Comparison of ENCODE assay signal across 22 cellular contexts in the genomic region with DNA sequence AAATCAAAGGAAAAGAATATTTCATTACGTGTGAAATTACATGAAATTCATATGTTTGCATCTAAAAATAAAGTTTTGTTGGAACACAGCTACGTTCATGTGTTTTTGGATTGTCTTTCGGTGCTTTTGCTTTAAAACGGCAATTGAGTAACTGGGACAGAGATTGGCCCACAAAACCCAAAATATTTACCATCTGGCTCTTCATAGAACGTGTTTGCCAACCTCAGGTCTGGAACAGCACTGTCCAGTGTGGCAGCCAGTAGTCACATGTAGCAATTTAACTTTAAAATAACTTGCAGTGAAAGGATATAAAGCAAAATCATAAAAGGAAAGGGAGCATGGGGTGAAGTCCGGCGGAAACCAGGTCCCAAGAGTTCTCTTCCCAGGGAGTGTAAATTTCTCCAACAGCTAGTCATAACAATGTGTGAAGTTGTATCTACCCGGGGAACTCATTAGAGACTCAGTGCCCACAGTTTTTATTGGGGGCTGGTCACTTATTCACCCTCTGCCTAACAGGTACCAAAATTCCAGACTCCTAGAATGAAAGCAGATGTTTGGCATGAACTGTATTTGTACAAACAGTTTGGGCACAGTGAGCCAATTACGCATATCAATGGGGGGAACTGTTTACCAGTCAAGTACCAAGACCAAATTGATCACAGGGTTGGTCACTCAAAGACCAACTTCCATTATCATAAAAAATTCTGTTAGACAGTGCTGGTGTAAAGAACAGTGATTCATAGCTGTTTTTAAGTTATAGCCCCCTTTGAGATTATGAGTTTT. TPM values are rescaled to one million over a fixed set of nuclear protein-coding genes. Genes with fewer than 3 reads are reported as not detected.
DNase-seq lines count a peak whose midpoint lies in the region; ATAC-seq, FAIRE-seq and TF ChIP-seq lines count a peak whose summit lies in the region.
"Had no signal": no experiment of that assay in that cellular context is flagged by ENCODE, and none has a peak within 500 bp of the region (broad histone marks: within the 10 kb centered on the region; RNA-seq: fewer than 3 reads in every experiment).

No MANE protein-coding gene starts in this region.

- H3K4me3 ChIP-seq in liver (ENCODE audit: low read depth in 1 of 3, low read length in 3 of 3), result no peak overlapping the region
- H3K4me3 ChIP-seq in HepG2 (replicated peaks in 1 of 3; ENCODE audit: insufficient read depth in 1 of 3, low read depth in 2 of 3, low read length in 3 of 3), result no peak overlapping the region
- no peak overlapping the region for H3K4me3 ChIP-seq in HEK293 (ENCODE audit: low read depth, low read length)
- H3K4me3 ChIP-seq in sigmoid colon, result no peak overlapping the region
- H3K4me3 ChIP-seq: BLaER1, SK-N-MC had no signal

- H3K9me3 ChIP-seq in liver (ENCODE audit: control insufficient read depth in 4 of 4, low read length in 3 of 4) (no peaks in the 10 kb centered on the region), HepG2 (ENCODE audit: low read length) (no peaks in the 10 kb centered on the region), HEK293 (ENCODE audit: control insufficient read depth, insufficient read depth, low read depth, low read length) (no peaks in the 10 kb centered on the region), sigmoid colon (no peaks in the 10 kb centered on the region)
- H3K9me3 ChIP-seq: BLaER1, Caco-2 had no signal

- no peaks in the 10 kb centered on the region for H4K20me1 ChIP-seq in HepG2 (ENCODE audit: insufficient read depth, low read length)

- DNase-seq in HepG2 (ENCODE audit: low spot score), result no peak
- DNase-seq in dermis microvascular lymphatic vessel endothelial cell (ENCODE audit: low read depth in 2 of 2), result peak; percentile 62 to 73
- DNase-seq in ACHN, result no peak
- DNase-seq in sigmoid colon, result no peak
- DNase-seq: Caco-2; CD4-positive, alpha-beta T cell; DMS153; H7; NCI-H1092 treated with DMSO at 0.1 percent for 48 hours; NCI-H1436 treated with DMSO at 0.1 percent for 48 hours; NCI-H1930; NK-92 treated with Interleukin-12 subunit alpha and Interleukin-12 subunit beta, amount 100 ng/mL, for 24 hours; SHP77 treated with DMSO at 0.1 percent for 48 hours had no signal

- TF ChIP-seq RAD21 in liver (IDR thresholded peaks at IDR 0.05) (peak; percentile 37 to 48), HepG2 (CRISPR knock-in tag; IDR thresholded peaks at IDR 0.05) (no peak)

- no peak for TF ChIP-seq CTCF in liver (IDR thresholded peaks at IDR 0.05; ENCODE audit: low read depth, low read length, missing input control)
- no peak for TF ChIP-seq CTCF in HepG2 (CRISPR knock-in tag; IDR thresholded peaks at IDR 0.05)
- TF ChIP-seq CTCF in HEK293 (tag by site-specific recombination; IDR thresholded peaks at IDR 0.05), result no peak
- no peak for TF ChIP-seq CTCF in sigmoid colon (IDR thresholded peaks at IDR 0.05)

- H3K27ac ChIP-seq in liver (ENCODE audit: low read depth in 1 of 2, low read length in 2 of 2), result peak overlapping the region; percentile 68
- H3K27ac ChIP-seq in HepG2 (ENCODE audit: extremely low read length, insufficient read depth, low read length), result no peak overlapping the region
- H3K27ac ChIP-seq in HEK293 (ENCODE audit: extremely low read depth, low read depth, low read length), result no peak overlapping the region
- no peak overlapping the region for H3K27ac ChIP-seq in sigmoid colon
- H3K27ac ChIP-seq: BLaER1, HL-60, KMS-11, RWPE1, SK-N-MC had no signal

- 47% methylated on average over 9 of the region's 9 CpGs for WGBS in liver
- 77% methylated on average over 9 of the region's 9 CpGs for WGBS in HepG2 (ENCODE audit: low lambda C conversion rate)
- 86 to 88% methylated on average over 9 of the region's 9 CpGs for WGBS in sigmoid colon, 2 donors

- TF ChIP-seq EP300 in HepG2 (IDR thresholded peaks at IDR 0.05; ENCODE audit: low read depth in 2 of 2, low read length in 2 of 2) (no peak), HepG2 (CRISPR knock-in tag; IDR thresholded peaks at IDR 0.05; ENCODE audit: borderline replicate concordance) (no peak), sigmoid colon (IDR thresholded peaks at IDR 0.05) (no peak)

- no peak overlapping the region for H2AFZ ChIP-seq in HepG2 (ENCODE audit: low read length)

- no peaks in the 10 kb centered on the region for H3K27me3 ChIP-seq in liver (ENCODE audit: control insufficient read depth in 4 of 4, insufficient read depth in 4 of 4, low read length in 3 of 4)
- H3K27me3 ChIP-seq in HepG2 (ENCODE audit: control insufficient read depth in 1 of 2, insufficient read depth in 2 of 2, low read length in 2 of 2), result no peaks in the 10 kb centered on the region
- no peaks in the 10 kb centered on the region for H3K27me3 ChIP-seq in sigmoid colon
- H3K27me3 ChIP-seq: BLaER1 had no signal

- CTCF ChIA-PET in HepG2 (lab: Yijun Ruan, JAX; ENCODE audit: low intra/inter-chr PET ratio, low total read pairs), result no interaction called here
- CTCF ChIA-PET in HEK293 (lab: Yijun Ruan, JAX), result no interaction called here

- intact Hi-C loops in HepG2 (cut with micrococcal nuclease; ENCODE audit: unreplicated experiment), result no loop called here
- intact Hi-C loops in sigmoid colon (cut with DNase I), result no loop called here

- POLR2A ChIA-PET in HepG2 (lab: Yijun Ruan, JAX), result no interaction called here
- POLR2A ChIA-PET in HEK293 (lab: Yijun Ruan, JAX), result no interaction called here

- peaks cover 1 to 17% (median 9%) of the 10 kb centered on the region in 4 donors for H3K4me1 ChIP-seq in liver (ENCODE audit: control insufficient read depth in 4 of 4, insufficient read depth in 4 of 4, low read length in 3 of 4)
- no peaks in the 10 kb centered on the region for H3K4me1 ChIP-seq in HepG2 (ENCODE audit: insufficient read depth, low read length)
- no peaks in the 10 kb centered on the region for H3K4me1 ChIP-seq in HEK293 (ENCODE audit: control insufficient read depth, insufficient read depth, low read length)
- peaks cover 0 to 9% (median 0%) of the 10 kb centered on the region in 4 donors for H3K4me1 ChIP-seq in sigmoid colon
- H3K4me1 ChIP-seq: BLaER1, Caco-2 had no signal

- peaks cover 5% of the 10 kb centered on the region for H3K79me2 ChIP-seq in HepG2 (ENCODE audit: insufficient read depth, low read length)

- no peak overlapping the region for H3K4me2 ChIP-seq in HepG2 (ENCODE audit: low read depth, low read length)
- H3K4me2 ChIP-seq: BLaER1, KMS-11 had no signal

- H3K36me3 ChIP-seq in liver (ENCODE audit: control insufficient read depth in 4 of 4, insufficient read depth in 3 of 4, low read depth in 1 of 4, low read length in 3 of 4) (peaks cover 2 to 28% (median 15%) of the 10 kb centered on the region in 4 donors), HepG2 (replicated peaks in 1 of 2; ENCODE audit: control insufficient read depth in 1 of 2, insufficient read depth in 2 of 2, low read length in 2 of 2) (peaks cover 2 to 4% of the 10 kb centered on the region in 2 experiments; a peak in 2 of 5 replicates), HEK293 (ENCODE audit: control insufficient read depth in 2 of 2, insufficient read depth in 1 of 2, low read length in 2 of 2) (peaks cover 9 to 90% of the 10 kb centered on the region in 2 experiments; a peak in 2 of 3 replicates), sigmoid colon (peaks cover 0 to 76% (median 15%) of the 10 kb centered on the region in 4 donors)

- in situ Hi-C loops in HepG2 (cut with HindIII; ENCODE audit: extremely low pct_ligation_motif_present, low pct_unique_long_range_greater_than_20kb) (no loop called here), ACHN (cut with HindIII; ENCODE audit: low pct_ligation_motif_present, low pct_unique_long_range_greater_than_20kb, low sequenced_read_pairs) (loop anchor here (25.0 kb wide), 1 partner anchor 121 kb away; no protein-coding TSS in a partner anchor)

- FAIRE-seq in HepG2 (lab: Jason Lieb, UNC), result no peak
- FAIRE-seq: GM18507 had no signal

- BruUV-seq in HepG2 (replicated peaks; lab: Mats Ljungman, UMichigan), result no TSS peak

- ATAC-seq in HepG2 (no peak), GM21723 (IDR thresholded peaks at IDR 0.05; ENCODE audit: unreplicated experiment) (no peak)

- H3K9ac ChIP-seq in liver (ENCODE audit: low read depth in 1 of 2, low read length in 2 of 2), result no peak overlapping the region
- H3K9ac ChIP-seq in HepG2 (ENCODE audit: insufficient read depth, low read depth, low read length), result no peak overlapping the region
- H3K9ac ChIP-seq: BLaER1, KMS-11 had no signal

- TF ChIP-seq POLR2A in HepG2 (IDR thresholded peaks at IDR 0.05; ENCODE audit: insufficient read depth in 1 of 2, low read depth in 2 of 2, low read length in 2 of 2) (no peak), sigmoid colon (IDR thresholded peaks at IDR 0.05) (no peak)

TF ChIP-seq in liver, 16 proteins besides CTCF, POLR2A, EP300 and RAD21 (continues in another document):
- TF ChIP-seq TAF1 (conservative IDR thresholded peaks at IDR 0.05), result no peak

TF ChIP-seq in HEK293, 187 proteins besides CTCF, POLR2A, EP300 and RAD21 (continues in another document):
- peak; percentile 30; the same call in 1 of the 2 replicates for TF ChIP-seq ZIC2 (tag by site-specific recombination; IDR thresholded peaks at IDR 0.05)

RNA-seq across cellular contexts. Expression of a gene that starts 10.3 kb away (rescaled TPM):
- total RNA-seq in liver (10 to 100 TPM; 52.4 to 64.9 TPM), HepG2 (2016; rRNA removed; fragmentation: Illumina TruSeq; extraction: Trizol) (52.6 and 74.9 TPM in 2 replicates), dermis microvascular lymphatic vessel endothelial cell (51.5 and 60.3 TPM in 2 replicates), sigmoid colon (100 to 1,000 TPM in 3 of 4 donors, 10 to 100 TPM in 1; 96.1 to 133 (median 110) TPM)
- polyA plus RNA-seq in liver (100 to 1,000 TPM; 100 to 114 TPM), HepG2 (2011; rRNA removed) (59.7 and 67.3 TPM in 2 replicates), sigmoid colon (100 to 1,000 TPM in 1 of 3 donors, 10 to 100 TPM in 2; 51.7 to 124 (median 69.4) TPM)
- 22.4 and 26.4 TPM in 2 replicates for total RNA-seq in HepG2 (2016; cell fraction: cytosol; rRNA removed; fragmentation: Illumina TruSeq; extraction: Trizol; ENCODE audit: low read depth)
- total RNA-seq in HepG2 (2016; cell fraction: insoluble cytoplasmic fraction; rRNA removed; fragmentation: Illumina TruSeq; extraction: Trizol), result 55.4 and 78.1 TPM in 2 replicates
- total RNA-seq in HepG2 (2016; cell fraction: membrane; rRNA removed; fragmentation: Illumina TruSeq; extraction: Trizol), result 29.7 and 31.7 TPM in 2 replicates
- 69.1 and 73.3 TPM in 2 replicates for total RNA-seq in HepG2 (2016; cell fraction: nucleus; rRNA removed; fragmentation: Illumina TruSeq; extraction: Trizol)
- polyA plus RNA-seq in HepG2 (2011; cell fraction: cytosol; rRNA removed), result 37.3 and 45.5 TPM in 2 replicates
- 23.3 and 29.6 TPM in 2 replicates for polyA plus RNA-seq in HepG2 (2011; cell fraction: nucleus; rRNA removed)
- polyA plus RNA-seq in HepG2 (2012), result 65.2 and 70.0 TPM in 2 replicates
- polyA plus RNA-seq in HepG2 (2016; cell fraction: cytosol; fragmentation: Illumina TruSeq; extraction: Trizol; ENCODE audit: low read depth), result 15.0 and 17.6 TPM in 2 replicates
- polyA plus RNA-seq in HepG2 (2016; cell fraction: insoluble cytoplasmic fraction; fragmentation: Illumina TruSeq; extraction: Trizol; ENCODE audit: low read depth), result 53.6 and 60.2 TPM in 2 replicates
- 23.3 and 25.0 TPM in 2 replicates for polyA plus RNA-seq in HepG2 (2016; cell fraction: membrane; fragmentation: Illumina TruSeq; extraction: Trizol; ENCODE audit: low read depth)
- 116 and 122 TPM in 2 replicates for polyA plus RNA-seq in HepG2 (2016; cell fraction: nucleus; fragmentation: Illumina TruSeq; extraction: Trizol; ENCODE audit: insufficient read depth, low read depth)
- 43.1 and 49.6 TPM in 2 replicates for polyA minus RNA-seq in HepG2 (2011; rRNA and poly(A)+ RNA removed; ENCODE audit: low replicate concordance)
- 32.1 and 36.1 TPM in 2 replicates for polyA minus RNA-seq in HepG2 (2011; cell fraction: cytosol; rRNA and poly(A)+ RNA removed)
- polyA minus RNA-seq in HepG2 (2011; cell fraction: nucleus; rRNA and poly(A)+ RNA removed), result 57.4 and 68.6 TPM in 2 replicates

Comparison
In these comparisons a context has a peak if more than half of its experiments do, and no peak if none do; other contexts are left out.
1. H3K27ac ChIP-seq: peak in liver (2 of 2); none in HepG2 (single experiment), HEK293 (single experiment) and sigmoid colon (0 of 4).
2. DNase-seq: peak in dermis microvascular lymphatic vessel endothelial cell (2 of 2); none in HepG2 (single experiment), ACHN (single experiment) and sigmoid colon (single experiment).